Comparison of ENCODE assay signal across 8 cellular contexts in genomic region chr1:66925558-66925910, GRCh38. TPM values are rescaled to one million over a fixed set of nuclear protein-coding genes. Genes with fewer than 3 reads are reported as not detected.
DNase-seq lines count a peak whose midpoint lies in the region; ATAC-seq, FAIRE-seq and TF ChIP-seq lines count a peak whose summit lies in the region.

No MANE protein-coding gene starts in this region.

- TF ChIP-seq POLR2A in suprapubic skin (IDR thresholded peaks at IDR 0.05), result no peak
- TF ChIP-seq POLR2A in GM12891 (IDR thresholded peaks at IDR 0.05; ENCODE audit: low read depth, low read length), result no peak

- CTCF ChIA-PET in activated CD4-positive, alpha-beta memory T cell treated with anti-CD3 and anti-CD28 coated beads for 36 hours (lab: Charles Lee), result interaction anchor here (2.4 to 3.2 kb wide), 2 partner anchors 162 to 224 kb away, joined by 7 to 12 read pairs; no protein-coding TSS in a partner anchor

- H3K9me3 Mint-ChIP-seq in activated CD4-positive, alpha-beta memory T cell treated with anti-CD3 and anti-CD28 coated beads for 36 hours, result no peaks in the 10 kb centered on the region

- H3K36me3 ChIP-seq in HAP-1 (replicated peaks), result no peaks in the 10 kb centered on the region
- no peaks in the 10 kb centered on the region for H3K36me3 ChIP-seq in iPS-15b (ENCODE audit: control insufficient read depth, insufficient read depth, low read length)
- H3K36me3 ChIP-seq in suprapubic skin, result no peaks in the 10 kb centered on the region

- peak overlapping the region; percentile 38 for H3K9ac ChIP-seq in iPS-15b (ENCODE audit: low read depth, low read length)

- peaks cover 4% of the 10 kb centered on the region for H3K36me3 Mint-ChIP-seq in activated CD4-positive, alpha-beta memory T cell treated with anti-CD3 and anti-CD28 coated beads for 36 hours

- H3K27ac Mint-ChIP-seq in activated CD4-positive, alpha-beta memory T cell treated with anti-CD3 and anti-CD28 coated beads for 36 hours, result peak overlapping the region; percentile 96

- H3K27ac ChIP-seq in suprapubic skin, result peak overlapping the region; percentile 95

- H3K9me3 ChIP-seq in HAP-1 (no peaks in the 10 kb centered on the region), iPS-15b (ENCODE audit: control insufficient read depth, insufficient read depth, low read length) (no peaks in the 10 kb centered on the region), suprapubic skin (no peaks in the 10 kb centered on the region)

- peak overlapping the region; percentile 97 for H3K4me3 Mint-ChIP-seq in activated CD4-positive, alpha-beta memory T cell treated with anti-CD3 and anti-CD28 coated beads for 36 hours

- no peak for FAIRE-seq in GM12891 (lab: Jason Lieb, UNC)

- TF ChIP-seq CTCF in AG10803 (conservative IDR thresholded peaks at IDR 0.05; ENCODE audit: low read length) (no peak), suprapubic skin (IDR thresholded peaks at IDR 0.05) (no peak)

- intact Hi-C loops in activated CD4-positive, alpha-beta memory T cell treated with anti-CD3 and anti-CD28 coated beads for 36 hours (cut with micrococcal nuclease), result loop anchor here (1.0 to 10.0 kb wide), 5 partner anchors 56 to 1503 kb away; partner anchors contain the start of gene SLC35D1

- peaks cover 53% of the 10 kb centered on the region for H3K4me1 Mint-ChIP-seq in activated CD4-positive, alpha-beta memory T cell treated with anti-CD3 and anti-CD28 coated beads for 36 hours (ENCODE audit: low read depth)

- 6% methylated on average over 11 of the region's 11 CpGs for WGBS in suprapubic skin

- no peak for ATAC-seq in activated CD4-positive, CD25-positive, alpha-beta regulatory T cell treated with anti-CD3 and anti-CD28 coated beads, Interleukin-2, amount 50 U/mL, for 24 hours

- TF ChIP-seq EP300 in suprapubic skin (IDR thresholded peaks at IDR 0.05), result no peak

- H3K27me3 ChIP-seq in HAP-1 (ENCODE audit: low read depth) (no peaks in the 10 kb centered on the region), iPS-15b (ENCODE audit: control insufficient read depth, insufficient read depth, low read length) (no peaks in the 10 kb centered on the region), suprapubic skin (no peaks in the 10 kb centered on the region)

- DNase-seq in AG10803 (ENCODE audit: low read depth), result no peak
- no peak for DNase-seq in HAP-1 (ENCODE audit: low spot score in 2 of 2)
- DNase-seq in activated CD4-positive, alpha-beta memory T cell treated with anti-CD3 and anti-CD28 coated beads for 36 hours, result no peak
- DNase-seq in suprapubic skin (ENCODE audit: low spot score in 2 of 2), result no peak
- no peak for DNase-seq in GM12891 (ENCODE audit: insufficient read length, low spot score)
- no peak for DNase-seq in HK-2 (ENCODE audit: unreplicated experiment)

- POLR2A ChIA-PET in activated CD4-positive, alpha-beta memory T cell treated with anti-CD3 and anti-CD28 coated beads for 36 hours (lab: Charles Lee), result interaction anchor here (1.0 to 1.7 kb wide), 3 partner anchors 10 to 67 kb away, joined by 3 to 6 read pairs (median 3); no protein-coding TSS in a partner anchor

- in situ Hi-C loops in HAP-1 (cut with MboI; ENCODE audit: low sequenced_read_pairs), result no loop called here

- peak overlapping the region; percentile 86 for H3K4me3 ChIP-seq in AG10803 (ENCODE audit: low read length)
- H3K4me3 ChIP-seq in HAP-1, result peak overlapping the region; percentile 66
- H3K4me3 ChIP-seq in iPS-15b (ENCODE audit: low read depth, low read length), result peak overlapping the region; percentile 85
- H3K4me3 ChIP-seq in suprapubic skin, result peak overlapping the region; percentile 82

- H3K4me1 ChIP-seq in HAP-1 (peaks cover 39% of the 10 kb centered on the region), iPS-15b (ENCODE audit: control insufficient read depth, insufficient read depth, low read length) (peaks cover 4% of the 10 kb centered on the region), suprapubic skin (peaks cover 38% of the 10 kb centered on the region)

- H3K27me3 Mint-ChIP-seq in activated CD4-positive, alpha-beta memory T cell treated with anti-CD3 and anti-CD28 coated beads for 36 hours, result no peaks in the 10 kb centered on the region

TF ChIP-seq in GM12891, 5 proteins besides CTCF, POLR2A, EP300 and RAD21:
- TF ChIP-seq SPI1 (IDR thresholded peaks at IDR 0.05; ENCODE audit: low read depth, low read length), result no peak
- TF ChIP-seq POU2F2 (IDR thresholded peaks at IDR 0.05; ENCODE audit: low read depth, low read length), result no peak
- TF ChIP-seq TAF1 (IDR thresholded peaks at IDR 0.05; ENCODE audit: low read depth, low read length), result no peak
- no peak for TF ChIP-seq POLR2AphosphoS5 (IDR thresholded peaks at IDR 0.05; ENCODE audit: low read depth, low read length)
- no peak for TF ChIP-seq PAX5 (IDR thresholded peaks at IDR 0.05; ENCODE audit: insufficient read depth, low read length, severe bottlenecking)

RNA-seq across cellular contexts. Expression of gene MIER1, which starts 0.7 kb away (rescaled TPM):
- total RNA-seq in activated CD4-positive, alpha-beta memory T cell treated with anti-CD3 and anti-CD28 coated beads for 36 hours, result 10 to 100 TPM; 54.7 to 58.8 TPM
- 10 to 100 TPM; 17.1 to 43.2 (median 27.5) TPM for total RNA-seq in suprapubic skin
- polyA plus RNA-seq in GM12891 (2012; ENCODE audit: low read depth, missing spikeins), result 15.5 TPM

RNA-seq across cellular contexts. Expression of gene DNAI4, which starts 0.9 kb away (rescaled TPM):
- total RNA-seq in activated CD4-positive, alpha-beta memory T cell treated with anti-CD3 and anti-CD28 coated beads for 36 hours, result 1 to 10 TPM; 1.4 to 1.6 TPM
- 1 to 10 TPM; 1.5 to 3.7 (median 3.3) TPM for total RNA-seq in suprapubic skin
- polyA plus RNA-seq in GM12891 (2012; ENCODE audit: low read depth, missing spikeins), result 0.26 TPM
